27 cellular contexts compared by ENCODE assay signal in genomic region chr9:28456886-28457285, GRCh38.
"Had no signal": no experiment of that assay in that cellular context is flagged by ENCODE, and none has a peak within 500 bp of the region (broad histone marks: within the 10 kb centered on the region; RNA-seq: fewer than 3 reads in every experiment).

No MANE protein-coding gene starts in this region.

- H3K27ac ChIP-seq: colonic mucosa, epithelial cell of prostate, foreskin keratinocyte, gastroesophageal sphincter, heart right ventricle, prostate gland, right atrium auricular region, spleen, suprapubic skin had no signal

- DNase-seq: central memory CD4-positive, alpha-beta T cell; colonic mucosa; effector CD8-positive, alpha-beta T cell; endodermal cell; foreskin keratinocyte; heart right ventricle; hypothalamus; immature natural killer cell; islet precursor cell; kidney glomerular epithelial cell; left colon; midbrain; naive thymus-derived CD4-positive, alpha-beta T cell; nephron progenitor cell; nucleus accumbens; spleen; stimulated activated CD4-positive, alpha-beta T cell treated with anti-CD3 and anti-CD28 coated beads, Interleukin-4, amount 100 ng/mL, for 4 hours; stimulated activated naive B cell treated with anti-CD40 and anti-IgM and Interleukin-4, amounts not matched to agents 10 μg/mL and 1 μg/mL and 100 μg/mL, for 72 hours; trophoblast cell had no signal

- H3K4me1 ChIP-seq: colonic mucosa, foreskin keratinocyte, gastroesophageal sphincter, heart right ventricle, prostate gland, right atrium auricular region, spleen, suprapubic skin had no signal

- H3K9me3 ChIP-seq: colonic mucosa, gastroesophageal sphincter, heart right ventricle, prostate gland, right atrium auricular region, spleen, suprapubic skin had no signal

- ATAC-seq: esophagus mucosa; foreskin keratinocyte; gastroesophageal sphincter; heart right ventricle; left colon; naive thymus-derived CD4-positive, alpha-beta T cell; sciatic nerve; stimulated activated naive B cell treated with anti-CD40 and anti-IgM and Interleukin-4, amounts not matched to agents 10 μg/mL and 1 μg/mL and 100 μg/mL, for 72 hours had no signal

- H3K4me3 ChIP-seq: colonic mucosa, gastroesophageal sphincter, heart right ventricle, lung, prostate gland, right atrium auricular region, spleen, suprapubic skin had no signal

- H3K27me3 ChIP-seq: colonic mucosa, foreskin keratinocyte, gastroesophageal sphincter, heart right ventricle, right atrium auricular region, spleen, suprapubic skin had no signal

- H3K36me3 ChIP-seq: colonic mucosa, gastroesophageal sphincter, heart right ventricle, prostate gland, right atrium auricular region, spleen, suprapubic skin had no signal
